ENCODE assay signal across 27 cellular contexts in genomic region chrX:11097920-11098319, GRCh38.
"Had no signal": no experiment of that assay in that cellular context is flagged by ENCODE, and none has a peak within 500 bp of the region (broad histone marks: within the 10 kb centered on the region; RNA-seq: fewer than 3 reads in every experiment).

No MANE protein-coding gene starts in this region.

- H3K27ac ChIP-seq: adrenal gland, cardiac muscle cell, gastrocnemius medialis, pancreas, prostate gland, sigmoid colon, thoracic aorta, upper lobe of left lung, vagina, VCaP had no signal

- H3K4me3 ChIP-seq: adrenal gland, cardiac muscle cell, gastrocnemius medialis, pancreas, prostate gland, sigmoid colon, thoracic aorta, upper lobe of left lung, vagina had no signal

- DNase-seq: activated CD4-positive, alpha-beta T cell treated with anti-CD3 and anti-CD28 coated beads for 4 hours; activated CD4-positive, alpha-beta T cell treated with anti-CD3 and anti-CD28 coated beads, Interleukin-2, amount 50 U/mL, for 4 hours; activated effector memory CD4-positive, alpha-beta T cell treated with anti-CD3 and anti-CD28 coated beads, Interleukin-2, amount 50 U/mL, for 16 hours; activated naive CD4-positive, alpha-beta T cell treated with anti-CD3 and anti-CD28 coated beads for 36 hours; activated naive CD8-positive, alpha-beta T cell treated with anti-CD3 and anti-CD28 coated beads for 36 hours; adrenal gland; aorta; cerebellar nuclear complex; cortex of kidney; effector memory CD8-positive, alpha-beta T cell; gastrocnemius medialis; glutamatergic neuron; left ventricle myocardium superior; mammary epithelial cell; naive B cell; nucleus accumbens; pancreas; retina; sigmoid colon; small intestine; stimulated activated CD4-positive, alpha-beta T cell treated with anti-CD3 and anti-CD28 coated beads, Interleukin-4, amount 100 ng/mL, for 24 hours; upper lobe of left lung had no signal

- H3K36me3 ChIP-seq: adrenal gland, cardiac muscle cell, gastrocnemius medialis, pancreas, prostate gland, sigmoid colon, thoracic aorta, upper lobe of left lung, vagina had no signal

- H3K4me1 ChIP-seq: adrenal gland, gastrocnemius medialis, pancreas, prostate gland, upper lobe of left lung had no signal

- H3K27me3 ChIP-seq: adrenal gland, cardiac muscle cell, gastrocnemius medialis, sigmoid colon, upper lobe of left lung, vagina had no signal

- H3K9me3 ChIP-seq: adrenal gland, gastrocnemius medialis, pancreas, prostate gland, sigmoid colon, thoracic aorta, upper lobe of left lung, vagina had no signal
